In the genomic region with DNA sequence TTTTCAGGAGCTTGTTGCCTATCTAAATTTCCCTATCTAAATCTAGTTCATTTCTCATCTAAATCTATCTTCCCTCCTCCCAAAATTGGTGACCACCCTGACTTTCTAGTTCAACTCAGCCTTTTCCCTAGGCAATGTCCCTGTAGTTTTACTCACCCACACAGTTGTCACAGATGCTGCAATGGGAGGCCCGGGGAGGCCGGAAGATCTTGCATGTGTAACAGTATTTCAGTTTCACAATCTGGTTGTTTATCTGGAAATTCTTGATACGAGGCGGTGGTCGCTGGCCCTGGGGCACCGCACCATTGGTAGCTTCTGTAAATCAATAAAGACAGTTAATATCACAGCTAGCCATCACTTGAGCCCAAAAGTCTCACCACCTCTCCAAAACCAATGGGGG, we compare ENCODE assay signal across 15 cellular contexts. TPM values are rescaled to one million over a fixed set of nuclear protein-coding genes. Genes with fewer than 3 reads are reported as not detected.
DNase-seq lines count a peak whose midpoint lies in the region; ATAC-seq and TF ChIP-seq lines count a peak whose summit lies in the region.
"Had no signal": no experiment of that assay in that cellular context is flagged by ENCODE, and none has a peak within 500 bp of the region (broad histone marks: within the 10 kb centered on the region; RNA-seq: fewer than 3 reads in every experiment).

No MANE protein-coding gene starts in this region.

- no peak for ATAC-seq in stimulated activated naive CD8-positive, alpha-beta T cell treated with anti-CD3 and anti-CD28 coated beads, Interleukin-15, Interleukin-2, amounts not matched to agents 100 U/mL and 50 U/mL, for 24 hours
- ATAC-seq in upper lobe of right lung = no peak
- no peak for ATAC-seq in GM21723 (IDR thresholded peaks at IDR 0.05; ENCODE audit: unreplicated experiment)

- no peaks in the 10 kb centered on the region for H3K9me3 Mint-ChIP-seq in stimulated activated naive CD8-positive, alpha-beta T cell treated with anti-CD3 and anti-CD28 coated beads, Interleukin-15, Interleukin-2, amounts not matched to agents 100 ng/mL and 50 ng/mL, for 24 hours
- H3K9me3 Mint-ChIP-seq in activated T-helper 1 cell treated with anti-CD3 and anti-CD28 coated beads, Interleukin-12 subunit alpha, Interleukin-12 subunit beta, Interleukin-2, Interleukin-4 antibody, amounts not matched to agents 30 ng/mL and 10 ng/mL and 1 ng/mL, durations not matched to agents 14 hours and 24 hours and 36 hours = no peaks in the 10 kb centered on the region
- H3K9me3 Mint-ChIP-seq: activated B cell treated with CpG ODN at 0.5 μM for 24 hours had no signal

- H3K27ac Mint-ChIP-seq in stimulated activated naive CD8-positive, alpha-beta T cell treated with anti-CD3 and anti-CD28 coated beads, Interleukin-15, Interleukin-2, amounts not matched to agents 100 ng/mL and 50 ng/mL, for 24 hours = peak overlapping the region; percentile 82
- H3K27ac Mint-ChIP-seq in activated T-helper 1 cell treated with anti-CD3 and anti-CD28 coated beads, Interleukin-12 subunit alpha, Interleukin-12 subunit beta, Interleukin-2, Interleukin-4 antibody, amounts not matched to agents 30 ng/mL and 10 ng/mL and 1 ng/mL, durations not matched to agents 14 hours and 24 hours and 36 hours = peak overlapping the region; percentile 63
- H3K27ac Mint-ChIP-seq: activated B cell treated with CpG ODN at 0.5 μM for 24 hours had no signal

- no peak for DNase-seq in stimulated activated naive CD8-positive, alpha-beta T cell treated with anti-CD3 and anti-CD28 coated beads, Interleukin-15, Interleukin-2, amounts not matched to agents 100 U/mL and 50 U/mL, for 24 hours
- DNase-seq in MM.1S = peak; percentile 58
- DNase-seq in activated T-helper 1 cell treated with anti-CD3 and anti-CD28 coated beads, Interleukin-12 subunit alpha, Interleukin-12 subunit beta, Interleukin-2, Interleukin-4 antibody, amounts not matched to agents 30 ng/mL and 10 ng/mL and 1 ng/mL, durations not matched to agents 14 hours and 24 hours and 36 hours (ENCODE audit: low spot score) = no peak
- DNase-seq in substantia nigra (lab: John Stamatoyannopoulos, UW) = no peak
- no peak for DNase-seq in upper lobe of right lung
- DNase-seq in tibial artery = no peak
- DNase-seq: activated B cell treated with CpG ODN at 0.5 μM for 24 hours, C1 segment of cervical spinal cord, SW 1271 had no signal

- no peaks in the 10 kb centered on the region for H3K36me3 ChIP-seq in MM.1S (replicated peaks; ENCODE audit: insufficient read depth, low read length)
- no peaks in the 10 kb centered on the region for H3K36me3 ChIP-seq in upper lobe of right lung
- peaks cover 0 to 29% (median 5%) of the 10 kb centered on the region in 3 donors for H3K36me3 ChIP-seq in tibial artery
- H3K36me3 ChIP-seq: breast epithelium, ovary had no signal

- peak overlapping the region; percentile 75 for H2AFZ ChIP-seq in MM.1S (ENCODE audit: low read length)

- peaks cover 11% of the 10 kb centered on the region; the same call in 1 of the 2 replicates for H3F3A ChIP-seq in MM.1S (ENCODE audit: insufficient read depth, low read length)

- H3K4me2 ChIP-seq in MM.1S (ENCODE audit: low read depth, low read length) = peak overlapping the region; percentile 87

- peak overlapping the region; percentile 35; the same call in 1 of the 2 replicates for H3K27ac ChIP-seq in MM.1S (ENCODE audit: low read length)
- H3K27ac ChIP-seq in substantia nigra (ENCODE audit: low read depth, low read length, poor library complexity, severe bottlenecking) = peak overlapping the region; percentile 42
- no peak overlapping the region for H3K27ac ChIP-seq in upper lobe of right lung
- H3K27ac ChIP-seq in tibial artery = no peak overlapping the region
- H3K27ac ChIP-seq: breast epithelium, ovary had no signal

- no peak for TF ChIP-seq CTCF in MM.1S (IDR thresholded peaks at IDR 0.05; ENCODE audit: low read length)
- no peak for TF ChIP-seq CTCF in upper lobe of right lung (IDR thresholded peaks at IDR 0.05)
- no peak for TF ChIP-seq CTCF in tibial artery (IDR thresholded peaks at IDR 0.05)

- no peaks in the 10 kb centered on the region for H4K20me1 ChIP-seq in MM.1S (ENCODE audit: insufficient read depth, low read length)

- H3K4me3 ChIP-seq in MM.1S (ENCODE audit: low read length) (peak overlapping the region; percentile 47), upper lobe of right lung (no peak overlapping the region), tibial artery (no peak overlapping the region)
- H3K4me3 ChIP-seq: breast epithelium, mucosa of descending colon, ovary, skin epidermis had no signal

- H3K9me2 ChIP-seq in MM.1S (replicated peaks; ENCODE audit: insufficient read depth, low read length) = no peaks in the 10 kb centered on the region

- H3K4me3 Mint-ChIP-seq in stimulated activated naive CD8-positive, alpha-beta T cell treated with anti-CD3 and anti-CD28 coated beads, Interleukin-15, Interleukin-2, amounts not matched to agents 100 ng/mL and 50 ng/mL, for 24 hours = peak overlapping the region; percentile 21
- H3K4me3 Mint-ChIP-seq in activated T-helper 1 cell treated with anti-CD3 and anti-CD28 coated beads, Interleukin-12 subunit alpha, Interleukin-12 subunit beta, Interleukin-2, Interleukin-4 antibody, amounts not matched to agents 30 ng/mL and 10 ng/mL and 1 ng/mL, durations not matched to agents 14 hours and 24 hours and 36 hours = no peak overlapping the region
- H3K4me3 Mint-ChIP-seq: activated B cell treated with CpG ODN at 0.5 μM for 24 hours had no signal

- no peaks in the 10 kb centered on the region for H3K27me3 Mint-ChIP-seq in stimulated activated naive CD8-positive, alpha-beta T cell treated with anti-CD3 and anti-CD28 coated beads, Interleukin-15, Interleukin-2, amounts not matched to agents 100 ng/mL and 50 ng/mL, for 24 hours
- no peaks in the 10 kb centered on the region for H3K27me3 Mint-ChIP-seq in activated T-helper 1 cell treated with anti-CD3 and anti-CD28 coated beads, Interleukin-12 subunit alpha, Interleukin-12 subunit beta, Interleukin-2, Interleukin-4 antibody, amounts not matched to agents 30 ng/mL and 10 ng/mL and 1 ng/mL, durations not matched to agents 14 hours and 24 hours and 36 hours (ENCODE audit: insufficient read depth)
- H3K27me3 Mint-ChIP-seq: activated B cell treated with CpG ODN at 0.5 μM for 24 hours had no signal

- peaks cover 14% of the 10 kb centered on the region for H3K4me1 Mint-ChIP-seq in stimulated activated naive CD8-positive, alpha-beta T cell treated with anti-CD3 and anti-CD28 coated beads, Interleukin-15, Interleukin-2, amounts not matched to agents 100 ng/mL and 50 ng/mL, for 24 hours (ENCODE audit: low read depth)
- H3K4me1 Mint-ChIP-seq in activated T-helper 1 cell treated with anti-CD3 and anti-CD28 coated beads, Interleukin-12 subunit alpha, Interleukin-12 subunit beta, Interleukin-2, Interleukin-4 antibody, amounts not matched to agents 30 ng/mL and 10 ng/mL and 1 ng/mL, durations not matched to agents 14 hours and 24 hours and 36 hours (ENCODE audit: low read depth) = peaks cover 18% of the 10 kb centered on the region

- H3K27me3 ChIP-seq in MM.1S (replicated peaks; ENCODE audit: insufficient read depth, low read length) (no peaks in the 10 kb centered on the region), upper lobe of right lung (no peaks in the 10 kb centered on the region), tibial artery (no peaks in the 10 kb centered on the region)
- H3K27me3 ChIP-seq: ovary had no signal

- intact Hi-C loops in activated T-helper 1 cell treated with anti-CD3 and anti-CD28 coated beads, Interleukin-12 subunit alpha, Interleukin-12 subunit beta, Interleukin-2, Interleukin-4 antibody, amounts not matched to agents 30 ng/mL and 10 ng/mL and 1 ng/mL, durations not matched to agents 14 hours and 24 hours and 36 hours (cut with micrococcal nuclease) = loop anchor here (1.0 kb wide), 5 partner anchors 40 to 216 kb away; partner anchors contain the start of gene APLN
- intact Hi-C loops in upper lobe of right lung (cut with DNase I) = no loop called here
- intact Hi-C loops in tibial artery (cut with DNase I; ENCODE audit: low total_unique reads) = loop anchor here (10.0 kb wide), 1 partner anchor 219 kb away; no protein-coding TSS in a partner anchor

- no peaks in the 10 kb centered on the region; the same call in 1 of the 2 replicates for H3K79me2 ChIP-seq in MM.1S (ENCODE audit: low read length)

- H3K36me3 Mint-ChIP-seq in stimulated activated naive CD8-positive, alpha-beta T cell treated with anti-CD3 and anti-CD28 coated beads, Interleukin-15, Interleukin-2, amounts not matched to agents 100 ng/mL and 50 ng/mL, for 24 hours (ENCODE audit: low read depth) = peaks cover 6% of the 10 kb centered on the region
- H3K36me3 Mint-ChIP-seq in activated T-helper 1 cell treated with anti-CD3 and anti-CD28 coated beads, Interleukin-12 subunit alpha, Interleukin-12 subunit beta, Interleukin-2, Interleukin-4 antibody, amounts not matched to agents 30 ng/mL and 10 ng/mL and 1 ng/mL, durations not matched to agents 14 hours and 24 hours and 36 hours (ENCODE audit: low read depth) = peaks cover 14% of the 10 kb centered on the region

- H3K9me3 ChIP-seq in MM.1S (replicated peaks; ENCODE audit: insufficient read depth, low read length) = no peaks in the 10 kb centered on the region
- H3K9me3 ChIP-seq in upper lobe of right lung = no peaks in the 10 kb centered on the region
- H3K9me3 ChIP-seq in tibial artery = no peaks in the 10 kb centered on the region
- H3K9me3 ChIP-seq: breast epithelium, mucosa of descending colon, ovary had no signal

- H3K4me1 ChIP-seq in MM.1S (ENCODE audit: low read length) (peaks cover 27% of the 10 kb centered on the region), upper lobe of right lung (no peaks in the 10 kb centered on the region), tibial artery (no peaks in the 10 kb centered on the region)
- H3K4me1 ChIP-seq: breast epithelium had no signal

- H3K9ac ChIP-seq in MM.1S (ENCODE audit: low read length) = peak overlapping the region; percentile 31; the same call in 1 of the 2 replicates

RNA-seq across cellular contexts. Expression of gene ZDHHC9, which starts 20.2 kb away (rescaled TPM):
- total RNA-seq in activated T-helper 1 cell treated with anti-CD3 and anti-CD28 coated beads, Interleukin-12 subunit alpha, Interleukin-12 subunit beta, Interleukin-2, Interleukin-4 antibody, amounts not matched to agents 30 ng/mL and 10 ng/mL and 1 ng/mL, durations not matched to agents 14 hours and 24 hours and 36 hours = 13.6 and 14.2 TPM in 2 replicates
- 48.4 TPM for total RNA-seq in upper lobe of right lung

RNA-seq across cellular contexts. Expression of gene SASH3, which starts 43.8 kb away (rescaled TPM):
- 129 and 135 TPM in 2 replicates for total RNA-seq in activated T-helper 1 cell treated with anti-CD3 and anti-CD28 coated beads, Interleukin-12 subunit alpha, Interleukin-12 subunit beta, Interleukin-2, Interleukin-4 antibody, amounts not matched to agents 30 ng/mL and 10 ng/mL and 1 ng/mL, durations not matched to agents 14 hours and 24 hours and 36 hours
- total RNA-seq in upper lobe of right lung = 41.2 TPM

Comparison
In these comparisons a context has a peak if more than half of its experiments do, and no peak if none do; other contexts are left out.
1. H3K27ac ChIP-seq: peak in MM.1S (single experiment) and substantia nigra (single experiment); none in upper lobe of right lung (single experiment) and tibial artery (0 of 2).